Comparison of ENCODE assay signal across 19 cellular contexts in the genomic region with DNA sequence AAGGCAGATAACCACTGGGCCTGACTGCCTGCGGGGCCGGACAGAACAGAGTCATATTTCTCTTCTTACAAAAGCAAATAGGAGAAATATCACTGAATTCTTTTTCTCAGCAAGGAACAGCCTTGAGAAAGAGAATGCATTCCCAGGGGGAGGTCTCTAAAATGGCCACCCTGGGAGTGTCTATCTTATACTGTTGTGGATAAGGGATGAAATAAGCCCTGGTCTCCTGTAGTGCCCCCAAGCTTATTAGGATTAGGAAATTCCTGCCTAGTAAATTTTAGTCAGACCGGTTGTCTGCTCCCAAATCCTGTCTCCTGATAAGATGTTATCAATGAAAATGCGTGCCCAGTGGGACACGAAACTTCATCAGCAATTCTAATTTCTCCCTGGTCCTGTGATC. TPM values are rescaled to one million over a fixed set of nuclear protein-coding genes. Genes with fewer than 3 reads are reported as not detected.
"Had no signal": no experiment of that assay in that cellular context is flagged by ENCODE, and none has a peak within 500 bp of the region (broad histone marks: within the 10 kb centered on the region; RNA-seq: fewer than 3 reads in every experiment).

No MANE protein-coding gene starts in this region.

RNA-seq across cellular contexts. Expression of gene DCAF8L1, which starts 20.8 kb away (rescaled TPM):
- total RNA-seq: activated B cell treated with CpG ODN at 0.5 μM for 24 hours; activated CD4-positive, alpha-beta memory T cell treated with anti-CD3 and anti-CD28 coated beads for 36 hours; activated CD4-positive, alpha-beta T cell treated with anti-CD3 and anti-CD28 coated beads, Interleukin-2, amount 10 ng/mL, durations not matched to agents 24 days and 14 days; activated CD8-positive, alpha-beta memory T cell treated with anti-CD3 and anti-CD28 coated beads for 36 hours; activated CD8-positive, alpha-beta T cell treated with anti-CD3 and anti-CD28 coated beads for 36 hours; activated naive CD4-positive, alpha-beta T cell treated with anti-CD3 and anti-CD28 coated beads for 36 hours; activated naive CD4-positive, alpha-beta T cell treated with anti-CD3 and anti-CD28 coated beads, Interleukin-2, amount 50 U/mL, for 72 hours; activated naive CD8-positive, alpha-beta T cell treated with anti-CD3 and anti-CD28 coated beads for 36 hours; activated T-cell treated with anti-CD3 and anti-CD28 coated beads, Interleukin-2, amount 50 U/mL, for 4 hours; activated T-cell treated with anti-CD3 and anti-CD28 coated beads, Interleukin-2, amount 50 U/mL, for 72 hours; activated T-helper 1 cell treated with anti-CD3 and anti-CD28 coated beads, Interleukin-12 subunit alpha, Interleukin-12 subunit beta, Interleukin-2, Interleukin-4 antibody, amounts not matched to agents 30 ng/mL and 10 ng/mL and 1 ng/mL, durations not matched to agents 14 hours and 24 hours and 36 hours; activated T-helper 17 cell treated with anti-CD3 and anti-CD28 coated beads, Interleukin-2, amount 50 U/mL, for 72 hours; adrenal gland; aorta; astrocyte; body of pancreas; breast epithelium; cardiac septum; cerebellum had no signal
- polyA plus RNA-seq: adrenal gland, aorta had no signal
